1 cellular context compared by ENCODE assay signal in genomic region chr2:231717281-231718180, GRCh38.
TF ChIP-seq lines count a peak whose summit lies in the region.

No MANE protein-coding gene starts in this region.

TF ChIP-seq in GM12878, 131 proteins besides CTCF, POLR2A, EP300 and RAD21 (continued from another document):
- no peak for TF ChIP-seq PRDM15 (CRISPR knock-in tag; IDR thresholded peaks at IDR 0.05)
- no peak for TF ChIP-seq KLF5 (IDR thresholded peaks at IDR 0.05; ENCODE audit: partially characterized antibody)
- no peak for TF ChIP-seq MEF2A (IDR thresholded peaks at IDR 0.05; ENCODE audit: insufficient read depth, low read depth, low read length)
- TF ChIP-seq ASH2L (IDR thresholded peaks at IDR 0.05; ENCODE audit: borderline replicate concordance, low read depth), result no peak
- TF ChIP-seq CHD2 (IDR thresholded peaks at IDR 0.05; ENCODE audit: borderline replicate concordance, low read depth, low read length), result no peak
- no peak for TF ChIP-seq NRF1 (conservative IDR thresholded peaks at IDR 0.05; ENCODE audit: low read depth, low read length)
- no peak for TF ChIP-seq IRF3 (IDR thresholded peaks at IDR 0.05)
- TF ChIP-seq KAT2A (conservative IDR thresholded peaks at IDR 0.05; ENCODE audit: control insufficient read depth, low read depth, low read length), result no peak
- TF ChIP-seq HDAC2 (IDR thresholded peaks at IDR 0.05), result no peak
- no peak for TF ChIP-seq ZBED1 (IDR thresholded peaks at IDR 0.05; ENCODE audit: borderline replicate concordance)
- peak; percentile 86 for TF ChIP-seq RAD51 (IDR thresholded peaks at IDR 0.05)
- no peak for TF ChIP-seq MYB (IDR thresholded peaks at IDR 0.05; ENCODE audit: borderline replicate concordance, low read depth, low read length)
- TF ChIP-seq ATF3 (IDR thresholded peaks at IDR 0.05; ENCODE audit: borderline replicate concordance, extremely low read depth, low read depth, low read length), result peak; percentile 70; the same call in 1 of the 2 replicates
- TF ChIP-seq TCF12 (IDR thresholded peaks at IDR 0.05; ENCODE audit: low read depth, low read length), result no peak
- no peak for TF ChIP-seq YBX1 (IDR thresholded peaks at IDR 0.05)
- no peak for TF ChIP-seq TAF1 (IDR thresholded peaks at IDR 0.05; ENCODE audit: borderline replicate concordance, low read depth, low read length)
- TF ChIP-seq FOS (IDR thresholded peaks at IDR 0.05; ENCODE audit: borderline replicate concordance, extremely low read depth, insufficient read length), result peak; percentile 29
- TF ChIP-seq NR2C2 (IDR thresholded peaks at IDR 0.05; ENCODE audit: borderline replicate concordance, control insufficient read depth, insufficient read length, low read depth), result no peak
- TF ChIP-seq PBX3 (IDR thresholded peaks at IDR 0.05; ENCODE audit: insufficient replicate concordance, low read depth, low read length), result no peak
- TF ChIP-seq SMARCA5 (IDR thresholded peaks at IDR 0.05), result no peak
- no peak for TF ChIP-seq ZNF24 (IDR thresholded peaks at IDR 0.05)
- TF ChIP-seq RBBP5 (conservative IDR thresholded peaks at IDR 0.05), result no peak
- TF ChIP-seq NR2C1 (IDR thresholded peaks at IDR 0.05), result no peak
- TF ChIP-seq JUNB (IDR thresholded peaks at IDR 0.05), result no peak
- TF ChIP-seq JUND (IDR thresholded peaks at IDR 0.05; ENCODE audit: low read depth, low read length), result no peak
- peak; percentile 88 for TF ChIP-seq USF1 (IDR thresholded peaks at IDR 0.05; ENCODE audit: borderline replicate concordance, extremely low read length, insufficient read depth, low read depth, low read length)
- TF ChIP-seq USF2 (IDR thresholded peaks at IDR 0.05; ENCODE audit: borderline replicate concordance, low read depth, low read length), result peak; percentile 55
- no peak for TF ChIP-seq GATAD2B (conservative IDR thresholded peaks at IDR 0.05; ENCODE audit: low read depth)
- no peak for TF ChIP-seq ZNF217 (IDR thresholded peaks at IDR 0.05)
- no peak for TF ChIP-seq WRNIP1 (IDR thresholded peaks at IDR 0.05; ENCODE audit: borderline replicate concordance, low read depth, low read length)
- peak; percentile 69 for TF ChIP-seq SP1 (IDR thresholded peaks at IDR 0.05; ENCODE audit: low read depth, low read length)
- no peak for TF ChIP-seq ATF7 (IDR thresholded peaks at IDR 0.05; ENCODE audit: low read depth)
- no peak for TF ChIP-seq SRF (IDR thresholded peaks at IDR 0.05; ENCODE audit: low read depth in 2 of 2, low read length in 2 of 2)
- peak; percentile 85 for TF ChIP-seq ZNF384 (IDR thresholded peaks at IDR 0.05; ENCODE audit: borderline replicate concordance, low read depth, low read length)
- no peak for TF ChIP-seq CHD1 (IDR thresholded peaks at IDR 0.05; ENCODE audit: low read depth, low read length)
